9 cellular contexts compared by ENCODE assay signal in genomic region chrX:132092439-132093065, GRCh38.
DNase-seq lines count a peak whose midpoint lies in the region; FAIRE-seq and TF ChIP-seq lines count a peak whose summit lies in the region.
"Had no signal": no experiment of that assay in that cellular context is flagged by ENCODE, and none has a peak within 500 bp of the region (broad histone marks: within the 10 kb centered on the region; RNA-seq: fewer than 3 reads in every experiment).

No MANE protein-coding gene starts in this region.

- TF ChIP-seq RAD21 in Ishikawa (IDR thresholded peaks at IDR 0.05; ENCODE audit: low read depth): peak; percentile 75

- TF ChIP-seq EP300 in Ishikawa (IDR thresholded peaks at IDR 0.05; ENCODE audit: borderline replicate concordance): no peak

- no peak for FAIRE-seq in D721Med (lab: Jason Lieb, UNC)
- FAIRE-seq: TTC549 had no signal

- TF ChIP-seq CTCF in D721Med (IDR thresholded peaks at IDR 0.05; ENCODE audit: insufficient read depth, missing control alignments) (peak; percentile 56), GM20000 (IDR thresholded peaks at IDR 0.05; ENCODE audit: extremely low read depth, missing control alignments) (peak; percentile 34)

- DNase-seq in D721Med (ENCODE audit: insufficient read length, low spot score): no peak
- peak; percentile 41 for DNase-seq in GM20000 (ENCODE audit: low spot score)
- DNase-seq in RKO (ENCODE audit: low spot score): peak; percentile 72
- DNase-seq in activated effector memory CD4-positive, alpha-beta T cell treated with anti-CD3 and anti-CD28 coated beads, Interleukin-2, amount 50 U/mL, for 16 hours: peak; percentile 74
- DNase-seq in glomerular visceral epithelial cell (ENCODE audit: extremely low spot score): peak; percentile 34
- DNase-seq in retina: peak; percentile 8
- no peak for DNase-seq in OCI-M2 (lab: John Stamatoyannopoulos, UW; ENCODE audit: unreplicated experiment)

TF ChIP-seq in Ishikawa, 13 proteins besides CTCF, POLR2A, EP300 and RAD21:
- TF ChIP-seq TCF12 (IDR thresholded peaks at IDR 0.05; ENCODE audit: low read depth) (no peak), ZBTB7A (IDR thresholded peaks at IDR 0.05; ENCODE audit: low read depth) (no peak), NFIC (IDR thresholded peaks at IDR 0.05) (no peak), EGR1 (IDR thresholded peaks at IDR 0.05) (no peak), FOXM1 (IDR thresholded peaks at IDR 0.05; ENCODE audit: borderline replicate concordance, low read depth) (no peak), TEAD4 (IDR thresholded peaks at IDR 0.05) (no peak), CEBPB (IDR thresholded peaks at IDR 0.05) (no peak), USF1 (IDR thresholded peaks at IDR 0.05) (no peak), REST (IDR thresholded peaks at IDR 0.05; ENCODE audit: low read depth) (no peak), TAF1 (IDR thresholded peaks at IDR 0.05; ENCODE audit: low read depth) (no peak)

Comparison
In these comparisons a context has a peak if more than half of its experiments do, and no peak if none do; other contexts are left out.
1. DNase-seq: peak in GM20000 (single experiment), RKO (single experiment), activated effector memory CD4-positive, alpha-beta T cell treated with anti-CD3 and anti-CD28 coated beads, Interleukin-2, amount 50 U/mL, for 16 hours (single experiment), glomerular visceral epithelial cell (single experiment) and retina (single experiment); none in D721Med (single experiment) and OCI-M2 (single experiment).